Comparison of ENCODE assay signal across 29 cellular contexts in genomic region chr2:83587309-83587708, GRCh38.
DNase-seq lines count a peak whose midpoint lies in the region; ATAC-seq, FAIRE-seq and TF ChIP-seq lines count a peak whose summit lies in the region.
"Had no signal": no experiment of that assay in that cellular context is flagged by ENCODE, and none has a peak within 500 bp of the region (broad histone marks: within the 10 kb centered on the region; RNA-seq: fewer than 3 reads in every experiment).

No MANE protein-coding gene starts in this region.

- no peaks in the 10 kb centered on the region for H3K36me3 ChIP-seq in K562 (ENCODE audit: control insufficient read depth, insufficient read depth, low read length)
- no peaks in the 10 kb centered on the region for H3K36me3 ChIP-seq in mesenchymal stem cell (ENCODE audit: control insufficient read depth in 1 of 2, insufficient read depth in 2 of 2, low read depth in 1 of 2, low read length in 2 of 2)
- H3K36me3 ChIP-seq: colonic mucosa, esophagus muscularis mucosa, gastroesophageal sphincter had no signal

- no peak overlapping the region for H4K8ac ChIP-seq in mesenchymal stem cell (ENCODE audit: low read length)

- POLR2A ChIA-PET in K562 (lab: Yijun Ruan, JAX) = no interaction called here

- H3K4me3 ChIP-seq in K562 (no peak overlapping the region), mesenchymal stem cell (ENCODE audit: insufficient read depth in 1 of 2, low read depth in 1 of 2, low read length in 2 of 2) (no peak overlapping the region)
- H3K4me3 ChIP-seq: colonic mucosa, esophagus muscularis mucosa, gastroesophageal sphincter, mucosa of descending colon had no signal

- no peak overlapping the region for H2BK120ac ChIP-seq in mesenchymal stem cell (ENCODE audit: low read depth, low read length)

- in situ Hi-C loops in K562 (cut with MboI) = no loop called here

- H3K9me3 ChIP-seq in K562 (replicated peaks; ENCODE audit: control insufficient read depth, insufficient read depth, low read depth, low read length) (no peaks in the 10 kb centered on the region; the same call in 1 of the 2 replicates), mesenchymal stem cell (ENCODE audit: control insufficient read depth, low read length) (peaks cover 7% of the 10 kb centered on the region)
- H3K9me3 ChIP-seq: colonic mucosa, esophagus muscularis mucosa, mucosa of descending colon had no signal

- H2AFZ ChIP-seq in K562 (ENCODE audit: low read depth, low read length) = no peak overlapping the region
- H2AFZ ChIP-seq in mesenchymal stem cell (ENCODE audit: low read depth, low read length) = no peak overlapping the region

- H3K4me1 ChIP-seq in K562 (replicated peaks in 1 of 2; ENCODE audit: control insufficient read depth in 2 of 2, insufficient read depth in 2 of 2, low read length in 2 of 2) = no peaks in the 10 kb centered on the region
- no peaks in the 10 kb centered on the region for H3K4me1 ChIP-seq in mesenchymal stem cell (ENCODE audit: control insufficient read depth, insufficient read depth, low read depth, low read length)
- H3K4me1 ChIP-seq: colonic mucosa, gastroesophageal sphincter had no signal

- H3K14ac ChIP-seq in mesenchymal stem cell (ENCODE audit: low read length in 2 of 2) = no peak overlapping the region

- no peak for TF ChIP-seq EP300 in K562 (IDR thresholded peaks at IDR 0.05; ENCODE audit: low read length)

- H2BK15ac ChIP-seq in mesenchymal stem cell (ENCODE audit: low read depth, poor library complexity, severe bottlenecking) = no peak overlapping the region

- H2BK12ac ChIP-seq in mesenchymal stem cell (ENCODE audit: low read length in 2 of 2) = no peak overlapping the region

- peak; percentile 11 for DNase-seq in NCI-H748 (lab: John Stamatoyannopoulos, UW; ENCODE audit: unreplicated experiment)
- no peak for DNase-seq in NCI-H748 treated with DMSO at 0.1 percent for 48 hours (lab: John Stamatoyannopoulos, UW)
- no peak for DNase-seq in K562 (ENCODE audit: extremely low read depth in 1 of 4, low spot score in 3 of 4)
- DNase-seq in pons (ENCODE audit: low spot score) = peak; percentile 12
- no peak for DNase-seq in chondrocyte (ENCODE audit: low spot score)
- DNase-seq in mesenchymal stem cell = no peak
- DNase-seq: activated CD4-positive, alpha-beta T cell treated with anti-CD3 and anti-CD28 coated beads, Interleukin-2, amount 10 ng/mL, durations not matched to agents 24 days and 14 days; activated naive CD4-positive, alpha-beta T cell treated with anti-CD3 and anti-CD28 coated beads for 36 hours; activated T-cell treated with anti-CD3 and anti-CD28 coated beads, Interleukin-2, amount 50 U/mL, for 48 hours; amniotic stem cell; colonic mucosa; effector memory CD8-positive, alpha-beta T cell; HCEC 1CT; hypothalamus; left ventricle myocardium superior; mucosa of descending colon; NCI-H187; NCI-H2227 treated with DMSO at 0.1 percent for 48 hours; stimulated activated CD4-positive, alpha-beta T cell treated with anti-CD3 and anti-CD28 coated beads, Interleukin-2, amount 100 ng/mL, for 48 hours; substantia nigra; T-helper 17 cell had no signal

- H3K9ac ChIP-seq in K562 (ENCODE audit: insufficient read depth in 1 of 2, low read depth in 2 of 2, low read length in 2 of 2) (no peak overlapping the region), mesenchymal stem cell (ENCODE audit: low read length) (no peak overlapping the region)

- peak; percentile 51; the same call in 1 of the 3 replicates for ATAC-seq in K562
- no peak for ATAC-seq in HG02588 (IDR thresholded peaks at IDR 0.05; ENCODE audit: unreplicated experiment)
- ATAC-seq: effector memory CD8-positive, alpha-beta T cell; gastroesophageal sphincter; left ventricle myocardium superior; mucosa of descending colon; stimulated activated effector memory CD8-positive, alpha-beta T cell treated with anti-CD3 and anti-CD28 coated beads, Interleukin-12 subunit alpha, Interleukin-12 subunit beta, amount 100 ng/mL, for 72 hours; T-helper 17 cell had no signal

- H3K27ac Mint-ChIP-seq in chondrocyte (ENCODE audit: unreplicated experiment) = no peak overlapping the region
- H3K27ac Mint-ChIP-seq: activated CD4-positive, alpha-beta T cell treated with anti-CD3 and anti-CD28 coated beads, Interleukin-2, amount 10 ng/mL, durations not matched to agents 24 days and 14 days; activated naive CD4-positive, alpha-beta T cell treated with anti-CD3 and anti-CD28 coated beads for 36 hours; B cell; effector memory CD8-positive, alpha-beta T cell; nephron; stimulated activated effector memory CD8-positive, alpha-beta T cell treated with anti-CD3 and anti-CD28 coated beads, Interleukin-12 subunit alpha, Interleukin-12 subunit beta, amount 100 ng/mL, for 72 hours; T-helper 17 cell had no signal

- H4K20me1 ChIP-seq in K562 (replicated peaks; ENCODE audit: control insufficient read depth, insufficient read depth, low read length) = no peaks in the 10 kb centered on the region

- H3K36me3 Mint-ChIP-seq in chondrocyte (ENCODE audit: low read depth) = no peaks in the 10 kb centered on the region
- H3K36me3 Mint-ChIP-seq: stimulated activated effector memory CD8-positive, alpha-beta T cell treated with anti-CD3 and anti-CD28 coated beads, Interleukin-12 subunit alpha, Interleukin-12 subunit beta, amount 100 ng/mL, for 72 hours had no signal

- FAIRE-seq in K562 (lab: Jason Lieb, UNC) = no peak
- FAIRE-seq: GM12892 had no signal

- H3K9me1 ChIP-seq in K562 (ENCODE audit: control insufficient read depth, insufficient read depth, low read length) = no peaks in the 10 kb centered on the region

- no peaks in the 10 kb centered on the region for H3K27me3 ChIP-seq in K562 (ENCODE audit: control insufficient read depth in 2 of 2, insufficient read depth in 2 of 2, low read length in 2 of 2)
- no peaks in the 10 kb centered on the region for H3K27me3 ChIP-seq in mesenchymal stem cell (ENCODE audit: control insufficient read depth in 1 of 2, insufficient read depth in 1 of 2, low read length in 2 of 2)
- H3K27me3 ChIP-seq: colonic mucosa, esophagus muscularis mucosa, gastroesophageal sphincter had no signal

- H3K27me3 Mint-ChIP-seq in chondrocyte (ENCODE audit: low read depth) = peaks cover 6% of the 10 kb centered on the region
- H3K27me3 Mint-ChIP-seq: activated CD4-positive, alpha-beta T cell treated with anti-CD3 and anti-CD28 coated beads, Interleukin-2, amount 10 ng/mL, durations not matched to agents 24 days and 14 days; B cell; effector memory CD8-positive, alpha-beta T cell; T-helper 17 cell had no signal

- TF ChIP-seq RAD21 in K562 (CRISPR knock-in tag; conservative IDR thresholded peaks at IDR 0.05 in 1 of 2, IDR thresholded peaks at IDR 0.05 in 1 of 2) = no peak

- intact Hi-C loops in K562 (cut with micrococcal nuclease) = loop anchor here (1.0 to 10.0 kb wide), 2 partner anchors 230 to 717 kb away; no protein-coding TSS in a partner anchor

- H3K18ac ChIP-seq in mesenchymal stem cell (ENCODE audit: low read depth in 1 of 2, low read length in 2 of 2) = no peak overlapping the region

- no peak overlapping the region for H4K91ac ChIP-seq in mesenchymal stem cell (ENCODE audit: low read length)

- no peak overlapping the region for H2BK5ac ChIP-seq in mesenchymal stem cell (ENCODE audit: low read depth, low read length, poor library complexity, severe bottlenecking)

- CTCF ChIA-PET in K562 (lab: Yijun Ruan, JAX; ENCODE audit: low intra/inter-chr PET ratio) = no interaction called here

- H3K4me1 Mint-ChIP-seq in chondrocyte (ENCODE audit: low read depth) = peaks cover 7% of the 10 kb centered on the region
- H3K4me1 Mint-ChIP-seq: activated CD4-positive, alpha-beta T cell treated with anti-CD3 and anti-CD28 coated beads, Interleukin-2, amount 10 ng/mL, durations not matched to agents 24 days and 14 days; B cell; stimulated activated effector memory CD8-positive, alpha-beta T cell treated with anti-CD3 and anti-CD28 coated beads, Interleukin-12 subunit alpha, Interleukin-12 subunit beta, amount 100 ng/mL, for 72 hours; T-helper 17 cell had no signal

- H3K4me3 Mint-ChIP-seq in chondrocyte (ENCODE audit: unreplicated experiment) = no peak overlapping the region
- H3K4me3 Mint-ChIP-seq: activated CD4-positive, alpha-beta T cell treated with anti-CD3 and anti-CD28 coated beads, Interleukin-2, amount 10 ng/mL, durations not matched to agents 24 days and 14 days; activated naive CD4-positive, alpha-beta T cell treated with anti-CD3 and anti-CD28 coated beads for 36 hours; B cell; effector memory CD8-positive, alpha-beta T cell; nephron; stimulated activated effector memory CD8-positive, alpha-beta T cell treated with anti-CD3 and anti-CD28 coated beads, Interleukin-12 subunit alpha, Interleukin-12 subunit beta, amount 100 ng/mL, for 72 hours; T-helper 17 cell had no signal

- no peak overlapping the region for H3K4ac ChIP-seq in mesenchymal stem cell (ENCODE audit: low read depth in 1 of 2, low read length in 2 of 2)

- peak; percentile 22; the same call in 1 of the 2 replicates for TF ChIP-seq CTCF in LNCAP (IDR thresholded peaks at IDR 0.05)
- TF ChIP-seq CTCF in K562 (IDR thresholded peaks at IDR 0.05 in 2 of 3, conservative IDR thresholded peaks at IDR 0.05 in 1 of 3; ENCODE audit: insufficient read depth in 2 of 3, low read depth in 1 of 3, low read length in 3 of 3) = peak in 2 of 3 experiments; percentile 11 to 18; a peak in 2 of 6 replicates
- no peak for TF ChIP-seq CTCF in chondrocyte (IDR thresholded peaks at IDR 0.05)

- H3K27ac ChIP-seq in K562 (ENCODE audit: extremely low read depth, low read depth, low read length) = no peak overlapping the region
- no peak overlapping the region for H3K27ac ChIP-seq in mesenchymal stem cell (ENCODE audit: low read length, poor library complexity, severe bottlenecking)
- H3K27ac ChIP-seq: colonic mucosa, esophagus muscularis mucosa, gastroesophageal sphincter had no signal

- H3K79me1 ChIP-seq in mesenchymal stem cell (replicated peaks; ENCODE audit: low read length, poor library complexity, severe bottlenecking) = no peaks in the 10 kb centered on the region

- 4% methylated on average over 4 of the region's 4 CpGs for WGBS in K562 (ENCODE audit: insufficient coverage, low coverage, missing lambda C conversion rate)
- WGBS in mesenchymal stem cell = 71% methylated on average over 3 of the region's 4 CpGs

- H3K4me2 ChIP-seq in K562 (ENCODE audit: insufficient read depth, low read length) (no peak overlapping the region), mesenchymal stem cell (ENCODE audit: low read length, poor library complexity, severe bottlenecking) (no peak overlapping the region)

- no TSS peak for BruUV-seq in K562 (replicated peaks; lab: Mats Ljungman, UMichigan)

- H3K23ac ChIP-seq in mesenchymal stem cell (ENCODE audit: low read length in 2 of 2) = no peak overlapping the region

- no peak overlapping the region for H2AK5ac ChIP-seq in mesenchymal stem cell (ENCODE audit: low read length, severe bottlenecking)

- no peaks in the 10 kb centered on the region for H3K79me2 ChIP-seq in K562 (ENCODE audit: control insufficient read depth, insufficient read depth, low read length)

- H3K9me3 Mint-ChIP-seq in chondrocyte (ENCODE audit: low read depth) = peaks cover 3% of the 10 kb centered on the region
- H3K9me3 Mint-ChIP-seq: activated CD4-positive, alpha-beta T cell treated with anti-CD3 and anti-CD28 coated beads, Interleukin-2, amount 10 ng/mL, durations not matched to agents 24 days and 14 days had no signal

- TF ChIP-seq POLR2A in K562 (conservative IDR thresholded peaks at IDR 0.05) = no peak

TF ChIP-seq in K562, 482 proteins besides CTCF, POLR2A, EP300 and RAD21 (continues in another document):
- no peak for TF ChIP-seq FOXJ3 (CRISPR knock-in tag; IDR thresholded peaks at IDR 0.05)

Comparison
In these comparisons a context has a peak if more than half of its experiments do, and no peak if none do; other contexts are left out.
1. DNase-seq: peak in NCI-H748 (single experiment) and pons (single experiment); none in NCI-H748 treated with DMSO at 0.1 percent for 48 hours (single experiment), K562 (0 of 4), chondrocyte (single experiment) and mesenchymal stem cell (single experiment).